Comparison of ENCODE assay signal across 1 cellular context in genomic region chr2:172084484-172084733, GRCh38.
TF ChIP-seq lines count a peak whose summit lies in the region.

No MANE protein-coding gene starts in this region.

TF ChIP-seq in HEK293, 187 proteins besides CTCF, POLR2A, EP300 and RAD21 (continued from another document):
- peak; percentile 97 for TF ChIP-seq ZNF398 (tag by site-specific recombination; IDR thresholded peaks at IDR 0.05)
- TF ChIP-seq ZNF791 (tag by site-specific recombination; IDR thresholded peaks at IDR 0.05), result no peak
- TF ChIP-seq ZBTB8A (tag by site-specific recombination; IDR thresholded peaks at IDR 0.05), result peak; percentile 61; the same call in 1 of the 2 replicates
- TF ChIP-seq ZBTB20 (tag by site-specific recombination; IDR thresholded peaks at IDR 0.05), result no peak
- TF ChIP-seq PRDM4 (tag by site-specific recombination; IDR thresholded peaks at IDR 0.05), result peak; percentile 30; the same call in 1 of the 2 replicates
- TF ChIP-seq ZNF423 (tag by site-specific recombination; IDR thresholded peaks at IDR 0.05), result peak; percentile 83
TF ChIP-seq in HEK293: peak in this region for 35.
